In the genomic region with DNA sequence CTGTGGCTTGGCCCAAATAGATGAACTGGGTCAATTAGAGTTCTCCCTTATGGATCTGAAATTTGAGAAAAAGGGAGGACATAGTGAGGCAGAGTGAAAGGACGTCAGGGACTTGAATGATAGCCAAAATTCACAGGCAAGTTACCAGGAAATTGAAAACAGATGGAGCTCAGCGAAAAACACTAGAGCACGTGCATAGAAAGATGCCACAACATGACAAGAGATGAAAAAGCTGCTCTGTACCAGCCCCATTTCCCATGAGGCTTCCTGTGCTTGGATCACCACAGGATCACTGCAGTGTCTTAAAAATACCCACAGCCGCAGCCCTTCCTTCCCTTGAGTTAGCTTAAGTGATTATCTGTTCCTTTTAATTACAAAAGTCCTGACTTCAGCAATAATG, we compare ENCODE assay signal across 16 cellular contexts. TPM values are rescaled to one million over a fixed set of nuclear protein-coding genes. Genes with fewer than 3 reads are reported as not detected.
A peak's percentile ranks its signal among the peaks of the same experiment; 100 is the strongest.
DNase-seq lines count a peak whose midpoint lies in the region; ATAC-seq and TF ChIP-seq lines count a peak whose summit lies in the region.
"Had no signal": no experiment of that assay in that cellular context is flagged by ENCODE, and none has a peak within 500 bp of the region (broad histone marks: within the 10 kb centered on the region; RNA-seq: fewer than 3 reads in every experiment).

No MANE protein-coding gene starts in this region.

- no peak for TF ChIP-seq CTCF in fibroblast of villous mesenchyme (IDR thresholded peaks at IDR 0.05; ENCODE audit: insufficient read depth, low read depth, low read length)
- TF ChIP-seq CTCF in foreskin keratinocyte (conservative IDR thresholded peaks at IDR 0.05), result no peak

- no peak overlapping the region for H3K9ac ChIP-seq in BLaER1

- H3K36me3 ChIP-seq in BLaER1, result no peaks in the 10 kb centered on the region
- H3K36me3 ChIP-seq: tibial nerve had no signal

- H3K4me3 ChIP-seq in BLaER1 (0 out of 2 replicates have a peak overlapping the region, but pooled peaks have one; percentile 1), fibroblast of villous mesenchyme (ENCODE audit: low read depth, low read length) (no peak overlapping the region)
- H3K4me3 ChIP-seq: body of pancreas, psoas muscle, tibial nerve had no signal

- peak overlapping the region; percentile 35; the same call in 1 of the 2 replicates for H3K27ac ChIP-seq in BLaER1
- H3K27ac ChIP-seq in foreskin keratinocyte, result no peak overlapping the region
- H3K27ac ChIP-seq: body of pancreas, tibial nerve had no signal

- DNase-seq in HCEC 1CT (peak; percentile 28), SK-N-DZ (ENCODE audit: low spot score) (peak; percentile 26), fibroblast of villous mesenchyme (ENCODE audit: low read depth) (peak; percentile 72), foreskin keratinocyte (no peak), NCI-H69 (lab: John Stamatoyannopoulos, UW) (no peak), NCI-H345 treated with DMSO at 0.1 percent for 48 hours (lab: John Stamatoyannopoulos, UW; ENCODE audit: unreplicated experiment) (no peak), NCI-H748 treated with DMSO at 0.1 percent for 48 hours (lab: John Stamatoyannopoulos, UW) (no peak)
- DNase-seq: activated CD4-positive, alpha-beta T cell treated with anti-CD3 and anti-CD28 coated beads, Interleukin-2, amount 50 U/mL, for 1 hour; activated T-cell treated with anti-CD3 and anti-CD28 coated beads for 4 hours; body of pancreas; dermis blood vessel endothelial cell; NCI-H1436 treated with DMSO at 0.1 percent for 48 hours; NCI-H510A; psoas muscle had no signal

- H3K4me2 ChIP-seq in BLaER1, result peak overlapping the region; percentile 74

- peaks cover 47% of the 10 kb centered on the region for H3K4me1 ChIP-seq in BLaER1
- H3K4me1 ChIP-seq in foreskin keratinocyte, result peaks cover 4% of the 10 kb centered on the region

- no peaks in the 10 kb centered on the region for H3K27me3 ChIP-seq in BLaER1
- H3K27me3 ChIP-seq in foreskin keratinocyte, result no peaks in the 10 kb centered on the region
- H3K27me3 ChIP-seq: body of pancreas, tibial nerve had no signal

- ATAC-seq in foreskin keratinocyte, result no peak
- ATAC-seq: body of pancreas, psoas muscle had no signal

- H4K20me1 ChIP-seq in BLaER1, result no peaks in the 10 kb centered on the region

- peaks cover 5% of the 10 kb centered on the region for H3K9me3 ChIP-seq in BLaER1
- H3K9me3 ChIP-seq: body of pancreas, psoas muscle, tibial nerve had no signal

RNA-seq across cellular contexts. Expression of gene HOMER1, which starts 39.0 kb away (rescaled TPM):
- 5.9 and 7.5 TPM in 2 replicates for polyA plus RNA-seq in SK-N-DZ (2014; cell fraction: cytosol; rRNA removed)
- polyA plus RNA-seq in SK-N-DZ (2014; cell fraction: nucleus; rRNA removed), result 4.1 and 7.0 TPM in 2 replicates
- total RNA-seq in fibroblast of villous mesenchyme, result 12.6 and 15.5 TPM in 2 replicates
- 13.0 and 17.4 TPM in 2 replicates for total RNA-seq in foreskin keratinocyte
- 2.0 and 2.9 TPM in 2 replicates for polyA plus RNA-seq in foreskin keratinocyte

RNA-seq across cellular contexts. Expression of gene TENT2, which starts 59.3 kb away (rescaled TPM):
- polyA plus RNA-seq in SK-N-DZ (2014; cell fraction: cytosol; rRNA removed), result 18.5 and 30.3 TPM in 2 replicates
- polyA plus RNA-seq in SK-N-DZ (2014; cell fraction: nucleus; rRNA removed), result 46.1 and 55.8 TPM in 2 replicates
- total RNA-seq in fibroblast of villous mesenchyme (55.1 and 68.7 TPM in 2 replicates), foreskin keratinocyte (28.6 and 33.8 TPM in 2 replicates)
- polyA plus RNA-seq in foreskin keratinocyte, result 8.7 and 10.5 TPM in 2 replicates

Comparison
In these comparisons a context has a peak if more than half of its experiments do, and no peak if none do; other contexts are left out.
1. DNase-seq: peak in HCEC 1CT (single experiment), SK-N-DZ (single experiment) and fibroblast of villous mesenchyme (single experiment); none in foreskin keratinocyte (0 of 2), NCI-H69 (single experiment), NCI-H345 treated with DMSO at 0.1 percent for 48 hours (single experiment) and NCI-H748 treated with DMSO at 0.1 percent for 48 hours (single experiment).